ENCODE assay signal across 8 cellular contexts in genomic region chr16:11851301-11852091, GRCh38. TPM values are rescaled to one million over a fixed set of nuclear protein-coding genes. Genes with fewer than 3 reads are reported as not detected.
A peak's percentile ranks its signal among the peaks of the same experiment; 100 is the strongest.
DNase-seq lines count a peak whose midpoint lies in the region; TF ChIP-seq lines count a peak whose summit lies in the region.

Gene RSL1D1 (minus strand): TSS chr16:11851542. CDS start chr16:11851512, 30 bp downstream.

- H3K9me3 ChIP-seq in SJSA1 (replicated peaks) (no peaks in the 10 kb centered on the region), neutrophil (no peaks in the 10 kb centered on the region)

- H3K4me3 ChIP-seq in HFF-Myc (replicated peaks; ENCODE audit: low read depth, low read length) (peak within 1 kb of the TSS; percentile 96), SJSA1 (peak within 1 kb of the TSS; percentile 82), neutrophil (ENCODE audit: low read depth in 1 of 2, low read length in 1 of 2) (peak within 1 kb of the TSS; percentile 77 to 95)

- peaks cover 12% of the 10 kb centered on the region; the same call in 1 of the 2 replicates for H3K4me1 ChIP-seq in SJSA1 (replicated peaks)
- H3K4me1 ChIP-seq in neutrophil (ENCODE audit: control insufficient read depth in 1 of 2, insufficient read depth in 1 of 2, low read depth in 1 of 2, low read length in 1 of 2), result peaks cover 22 to 23% of the 10 kb centered on the region in 2 experiments

- TF ChIP-seq CTCF in HFF-Myc (IDR thresholded peaks at IDR 0.05; ENCODE audit: low read depth, low read length, missing control alignments) (no peak), neutrophil (IDR thresholded peaks at IDR 0.05) (peak; percentile 38), subcutaneous adipose tissue (IDR thresholded peaks at IDR 0.05; ENCODE audit: low read depth) (no peak)

- DNase-seq in GM04503 (ENCODE audit: low read depth), result peak; percentile 62
- peak; percentile 75 for DNase-seq in HFF-Myc (ENCODE audit: extremely low read depth, low read depth)
- peak; percentile 92 for DNase-seq in MV-4-11 (lab: John Stamatoyannopoulos, UW)
- DNase-seq in SJSA1 (ENCODE audit: low read depth in 1 of 2, low spot score in 2 of 2), result peak; percentile 91 to 95
- peak; percentile 81 to 89 (median 83) for DNase-seq in activated naive CD4-positive, alpha-beta T cell (lab: John Stamatoyannopoulos, UW)
- DNase-seq in foreskin melanocyte, result peak; percentile 90

- H3K27ac ChIP-seq in SJSA1 (peak within 1 kb of the TSS; percentile 40), neutrophil (peak within 1 kb of the TSS; percentile 87)

- H3K36me3 ChIP-seq in SJSA1, result peaks cover 51% of the 10 kb centered on the region
- H3K36me3 ChIP-seq in neutrophil, result peaks cover 7% of the 10 kb centered on the region

- H3K27me3 ChIP-seq in SJSA1 (replicated peaks), result no peaks in the 10 kb centered on the region
- no peaks in the 10 kb centered on the region for H3K27me3 ChIP-seq in neutrophil

RNA-seq across cellular contexts. Expression of gene RSL1D1, which starts in this region (rescaled TPM):
- 120 and 204 TPM in 2 replicates for total RNA-seq in SJSA1 (2014; rRNA removed; shearing (Covaris generic))
- 100 to 1,000 TPM; 129 to 249 (median 201) TPM for total RNA-seq in subcutaneous adipose tissue

Comparison
In these comparisons a context has a peak if more than half of its experiments do, and no peak if none do; other contexts are left out.
1. Peak in every context shown above with its lines: DNase-seq, H3K4me3 ChIP-seq and H3K27ac ChIP-seq.